ENCODE assay signal across 8 cellular contexts in genomic region chr20:50111120-50111828, GRCh38. TPM values are rescaled to one million over a fixed set of nuclear protein-coding genes. Genes with fewer than 3 reads are reported as not detected.
DNase-seq lines count a peak whose midpoint lies in the region; ATAC-seq and TF ChIP-seq lines count a peak whose summit lies in the region.

No MANE protein-coding gene starts in this region.

- peaks cover 46% of the 10 kb centered on the region for H3K4me1 ChIP-seq in rectal smooth muscle tissue (ENCODE audit: control insufficient read depth, insufficient read depth, low read length)

- POLR2A ChIA-PET in activated B cell treated with CpG ODN at 0.5 μM for 24 hours (lab: Charles Lee): interaction anchor here (0.6 kb wide), 2 partner anchors 819 to 892 kb away, joined by 5 to 10 read pairs; partner anchors contain the start of gene DDX27

- intact Hi-C loops in activated B cell treated with CpG ODN at 0.5 μM for 24 hours (cut with micrococcal nuclease): loop anchor here (2.0 kb wide), 1 partner anchor 14 kb away; no protein-coding TSS in a partner anchor

- peak; percentile 72 for DNase-seq in HCEC 1CT
- no peak for DNase-seq in activated B cell treated with CpG ODN at 0.5 μM for 24 hours
- DNase-seq in epithelial cell of proximal tubule (ENCODE audit: low read depth): no peak
- no peak for DNase-seq in globus pallidus (ENCODE audit: low spot score)
- no peak for DNase-seq in COR-L47 (lab: John Stamatoyannopoulos, UW)
- DNase-seq in germinal center (ENCODE audit: low spot score): no peak

- H3K36me3 ChIP-seq in rectal smooth muscle tissue (ENCODE audit: control insufficient read depth, insufficient read depth, low read length): no peaks in the 10 kb centered on the region

- H3K4me3 Mint-ChIP-seq in activated B cell treated with CpG ODN at 0.5 μM for 24 hours: peak overlapping the region; percentile 98

- TF ChIP-seq CTCF in activated B cell treated with CpG ODN at 0.5 μM for 24 hours (IDR thresholded peaks at IDR 0.05): no peak
- no peak for TF ChIP-seq CTCF in epithelial cell of proximal tubule (conservative IDR thresholded peaks at IDR 0.05; ENCODE audit: low read depth, low read length)

- CTCF ChIA-PET in activated B cell treated with CpG ODN at 0.5 μM for 24 hours (lab: Charles Lee): interaction anchor here (0.7 to 1.8 kb wide), 4 partner anchors 9 to 132 kb away, joined by 4 to 6 read pairs (median 4); no protein-coding TSS in a partner anchor

- H3K27me3 Mint-ChIP-seq in activated B cell treated with CpG ODN at 0.5 μM for 24 hours: no peaks in the 10 kb centered on the region

- no peak overlapping the region for H3K9ac ChIP-seq in rectal smooth muscle tissue (ENCODE audit: low read length)

- ATAC-seq in activated B cell treated with CpG ODN at 0.5 μM for 24 hours (ENCODE audit: low read depth) (no peak), HG02885 (IDR thresholded peaks at IDR 0.05; ENCODE audit: poor library complexity, unreplicated experiment) (no peak)

- H3K27me3 ChIP-seq in rectal smooth muscle tissue (ENCODE audit: control insufficient read depth, insufficient read depth, low read length): no peaks in the 10 kb centered on the region

- peaks cover 95% of the 10 kb centered on the region for H3K4me1 Mint-ChIP-seq in activated B cell treated with CpG ODN at 0.5 μM for 24 hours

- peaks cover 31% of the 10 kb centered on the region for H3K36me3 Mint-ChIP-seq in activated B cell treated with CpG ODN at 0.5 μM for 24 hours (ENCODE audit: low read depth)

- H3K27ac ChIP-seq in rectal smooth muscle tissue (ENCODE audit: low read depth, low read length): no peak overlapping the region

- peak overlapping the region; percentile 88 for H3K27ac Mint-ChIP-seq in activated B cell treated with CpG ODN at 0.5 μM for 24 hours

- H3K9me3 Mint-ChIP-seq in activated B cell treated with CpG ODN at 0.5 μM for 24 hours: no peaks in the 10 kb centered on the region

- H3K4me3 ChIP-seq in epithelial cell of proximal tubule (ENCODE audit: low read depth, low read length) (peak overlapping the region; percentile 88), rectal smooth muscle tissue (ENCODE audit: low read length) (peak overlapping the region; percentile 85)

RNA-seq across cellular contexts. Expression of gene UBE2V1, which starts 1.7 kb away (rescaled TPM):
- total RNA-seq in activated B cell treated with CpG ODN at 0.5 μM for 24 hours (147 and 166 TPM in 2 replicates), epithelial cell of proximal tubule (109 and 112 TPM in 2 replicates)

RNA-seq across cellular contexts. Expression of gene PEDS1, which starts 42.2 kb away (rescaled TPM):
- total RNA-seq in activated B cell treated with CpG ODN at 0.5 μM for 24 hours: 9.8 and 9.9 TPM in 2 replicates
- 43.2 and 46.6 TPM in 2 replicates for total RNA-seq in epithelial cell of proximal tubule
